ENCODE assay signal across 24 cellular contexts in genomic region chr3:136209921-136210320, GRCh38. TPM values are rescaled to one million over a fixed set of nuclear protein-coding genes. Genes with fewer than 3 reads are reported as not detected.
DNase-seq lines count a peak whose midpoint lies in the region; ATAC-seq and TF ChIP-seq lines count a peak whose summit lies in the region.
"Had no signal": no experiment of that assay in that cellular context is flagged by ENCODE, and none has a peak within 500 bp of the region (broad histone marks: within the 10 kb centered on the region; RNA-seq: fewer than 3 reads in every experiment).

No MANE protein-coding gene starts in this region.

- H3K9me3 ChIP-seq in BE2C: no peaks in the 10 kb centered on the region
- H3K9me3 ChIP-seq in CD8-positive, alpha-beta memory T cell (ENCODE audit: low read length): no peaks in the 10 kb centered on the region
- H3K9me3 ChIP-seq: Caco-2, thoracic aorta had no signal

- no peak for TF ChIP-seq CTCF in BE2C (IDR thresholded peaks at IDR 0.05; ENCODE audit: low read depth, low read length)
- TF ChIP-seq CTCF in dorsolateral prefrontal cortex (IDR thresholded peaks at IDR 0.05 in 54 of 56, conservative IDR thresholded peaks at IDR 0.05 in 2 of 56; ENCODE audit: low read depth in 1 of 56, partially characterized antibody in 56 of 56): no peak

- H3K27ac ChIP-seq in dorsolateral prefrontal cortex: no peak overlapping the region
- H3K27ac ChIP-seq in CD8-positive, alpha-beta memory T cell (ENCODE audit: low read depth, low read length): no peak overlapping the region
- H3K27ac ChIP-seq: thoracic aorta had no signal

- peaks cover 0 to 4% (median 0%) of the 10 kb centered on the region in 3 donors for H3K36me3 Mint-ChIP-seq in CD8-positive, alpha-beta memory T cell
- H3K36me3 Mint-ChIP-seq: stimulated activated effector memory CD8-positive, alpha-beta T cell treated with anti-CD3 and anti-CD28 coated beads, Interleukin-12 subunit alpha, Interleukin-12 subunit beta, amount 100 ng/mL, for 72 hours had no signal

- H3K36me3 ChIP-seq in BE2C: no peaks in the 10 kb centered on the region
- no peaks in the 10 kb centered on the region for H3K36me3 ChIP-seq in CD8-positive, alpha-beta memory T cell (ENCODE audit: insufficient read depth, low read length)
- H3K36me3 ChIP-seq: thoracic aorta had no signal

- DNase-seq in EH (ENCODE audit: low read depth): peak; percentile 76
- DNase-seq in M059J (ENCODE audit: low read depth): peak; percentile 81
- DNase-seq in astrocyte of the hippocampus (ENCODE audit: low read depth, low spot score): peak; percentile 70
- peak; percentile 46 for DNase-seq in renal cortical epithelial cell (ENCODE audit: low read depth)
- DNase-seq in stimulated activated naive CD8-positive, alpha-beta T cell treated with anti-CD3 and anti-CD28 coated beads, Interleukin-15, amount 100 ng/mL, for 72 hours: no peak
- DNase-seq in BE2C: no peak
- DNase-seq in dorsolateral prefrontal cortex: no peak
- DNase-seq in CD8-positive, alpha-beta memory T cell: no peak
- DNase-seq: activated CD8-positive, alpha-beta T cell treated with anti-CD3 and anti-CD28 coated beads for 36 hours; activated naive CD4-positive, alpha-beta T cell; activated T-cell treated with anti-CD3 and anti-CD28 coated beads, Interleukin-2, amount 50 U/mL, for 1 hour; amniotic stem cell; Caco-2; dermis blood vessel endothelial cell; immature natural killer cell; MM.1S; NCI-H1417 treated with DMSO at 0.1 percent for 48 hours; NCI-H2171; NCI-H524 treated with DMSO at 0.1 percent for 48 hours; RPMI8226; stimulated activated CD4-positive, alpha-beta T cell treated with anti-CD3 and anti-CD28 coated beads, Interleukin-2, amount 100 ng/mL, for 24 hours; T1000 had no signal

- no peaks in the 10 kb centered on the region for H3K4me1 ChIP-seq in BE2C
- H3K4me1 ChIP-seq in CD8-positive, alpha-beta memory T cell (ENCODE audit: insufficient read depth, low read length): no peaks in the 10 kb centered on the region
- H3K4me1 ChIP-seq: Caco-2 had no signal

- no peaks in the 10 kb centered on the region for H3K4me1 Mint-ChIP-seq in stimulated activated naive CD8-positive, alpha-beta T cell treated with anti-CD3 and anti-CD28 coated beads, Interleukin-15, amount 100 ng/mL, for 72 hours
- no peaks in the 10 kb centered on the region for H3K4me1 Mint-ChIP-seq in CD8-positive, alpha-beta memory T cell
- H3K4me1 Mint-ChIP-seq: immature natural killer cell; stimulated activated effector memory CD8-positive, alpha-beta T cell treated with anti-CD3 and anti-CD28 coated beads, Interleukin-12 subunit alpha, Interleukin-12 subunit beta, amount 100 ng/mL, for 72 hours had no signal

- CTCF ChIA-PET in CD8-positive, alpha-beta memory T cell (lab: Charles Lee): no interaction called here

- H3K4me3 ChIP-seq in BE2C (ENCODE audit: low read depth, low read length) (no peak overlapping the region), dorsolateral prefrontal cortex (no peak overlapping the region)
- no peak overlapping the region for H3K4me3 ChIP-seq in CD8-positive, alpha-beta memory T cell (ENCODE audit: low read length)
- H3K4me3 ChIP-seq: thoracic aorta had no signal

- POLR2A ChIA-PET in CD8-positive, alpha-beta memory T cell (lab: Charles Lee): no interaction called here

- intact Hi-C loops in dorsolateral prefrontal cortex (cut with DNase I): no loop called here

- ATAC-seq in stimulated activated naive CD8-positive, alpha-beta T cell treated with anti-CD3 and anti-CD28 coated beads, Interleukin-15, amount 100 ng/mL, for 72 hours: no peak
- ATAC-seq: activated CD8-positive, alpha-beta T cell treated with anti-CD3 and anti-CD28 coated beads for 36 hours; stimulated activated effector memory CD8-positive, alpha-beta T cell treated with anti-CD3 and anti-CD28 coated beads, Interleukin-12 subunit alpha, Interleukin-12 subunit beta, amount 100 ng/mL, for 72 hours had no signal

- H3K27ac Mint-ChIP-seq in stimulated activated naive CD8-positive, alpha-beta T cell treated with anti-CD3 and anti-CD28 coated beads, Interleukin-15, amount 100 ng/mL, for 72 hours: no peak overlapping the region
- H3K27ac Mint-ChIP-seq in CD8-positive, alpha-beta memory T cell: no peak overlapping the region
- H3K27ac Mint-ChIP-seq: activated CD8-positive, alpha-beta T cell treated with anti-CD3 and anti-CD28 coated beads for 36 hours; immature natural killer cell; stimulated activated effector memory CD8-positive, alpha-beta T cell treated with anti-CD3 and anti-CD28 coated beads, Interleukin-12 subunit alpha, Interleukin-12 subunit beta, amount 100 ng/mL, for 72 hours had no signal

- no peak overlapping the region for H3K4me3 Mint-ChIP-seq in stimulated activated naive CD8-positive, alpha-beta T cell treated with anti-CD3 and anti-CD28 coated beads, Interleukin-15, amount 100 ng/mL, for 72 hours
- no peak overlapping the region for H3K4me3 Mint-ChIP-seq in CD8-positive, alpha-beta memory T cell
- H3K4me3 Mint-ChIP-seq: activated CD8-positive, alpha-beta T cell treated with anti-CD3 and anti-CD28 coated beads for 36 hours; immature natural killer cell; stimulated activated effector memory CD8-positive, alpha-beta T cell treated with anti-CD3 and anti-CD28 coated beads, Interleukin-12 subunit alpha, Interleukin-12 subunit beta, amount 100 ng/mL, for 72 hours had no signal

- H3K9me3 Mint-ChIP-seq in stimulated activated naive CD8-positive, alpha-beta T cell treated with anti-CD3 and anti-CD28 coated beads, Interleukin-15, amount 100 ng/mL, for 72 hours: no peaks in the 10 kb centered on the region
- no peaks in the 10 kb centered on the region for H3K9me3 Mint-ChIP-seq in CD8-positive, alpha-beta memory T cell
- H3K9me3 Mint-ChIP-seq: activated CD8-positive, alpha-beta T cell treated with anti-CD3 and anti-CD28 coated beads for 36 hours; immature natural killer cell; stimulated activated effector memory CD8-positive, alpha-beta T cell treated with anti-CD3 and anti-CD28 coated beads, Interleukin-12 subunit alpha, Interleukin-12 subunit beta, amount 100 ng/mL, for 72 hours had no signal

- H3K27me3 ChIP-seq in BE2C (no peaks in the 10 kb centered on the region; the same call in 1 of the 2 replicates), dorsolateral prefrontal cortex (peaks cover 0 to 3% (median 0%) of the 10 kb centered on the region in 45 donors)
- H3K27me3 ChIP-seq in CD8-positive, alpha-beta memory T cell (ENCODE audit: insufficient read depth, low read length, poor library complexity, severe bottlenecking): no peaks in the 10 kb centered on the region

- H3K27me3 Mint-ChIP-seq in stimulated activated naive CD8-positive, alpha-beta T cell treated with anti-CD3 and anti-CD28 coated beads, Interleukin-15, amount 100 ng/mL, for 72 hours: peaks cover 21% of the 10 kb centered on the region
- H3K27me3 Mint-ChIP-seq in CD8-positive, alpha-beta memory T cell: peaks cover 9 to 47% of the 10 kb centered on the region in 2 donors

RNA-seq across cellular contexts. Expression of gene MSL2, which starts 13.8 kb away (rescaled TPM):
- total RNA-seq in M059J (2014; rRNA removed; shearing (Covaris generic)): 17.5 and 19.2 TPM in 2 replicates
- total RNA-seq in renal cortical epithelial cell (8.3 and 23.4 TPM in 2 replicates), dorsolateral prefrontal cortex (10 to 100 TPM; 30.4 to 70.4 (median 41.8) TPM)
- polyA plus RNA-seq in BE2C (2012; ENCODE audit: insufficient read depth, insufficient read length, low read depth): 25.0 TPM
- 10 to 100 TPM; 46.2 to 53.4 TPM for total RNA-seq in CD8-positive, alpha-beta memory T cell
- 33.6 TPM for polyA plus RNA-seq in CD8-positive, alpha-beta memory T cell

RNA-seq across cellular contexts. Expression of gene PCCB, which starts 40.2 kb away (rescaled TPM):
- 67.3 and 68.9 TPM in 2 replicates for total RNA-seq in M059J (2014; rRNA removed; shearing (Covaris generic))
- total RNA-seq in renal cortical epithelial cell (86.1 and 111 TPM in 2 replicates), dorsolateral prefrontal cortex (100 to 1,000 TPM in 2 of 120 experiments, 10 to 100 TPM in 118; 37.3 to 110 (median 59.5) TPM)
- polyA plus RNA-seq in BE2C (2012; ENCODE audit: insufficient read depth, insufficient read length, low read depth): 36.5 TPM
- total RNA-seq in CD8-positive, alpha-beta memory T cell: 10 to 100 TPM; 40.6 to 41.7 TPM
- polyA plus RNA-seq in CD8-positive, alpha-beta memory T cell: 33.0 TPM

Comparison
In these comparisons a context has a peak if more than half of its experiments do, and no peak if none do; other contexts are left out.
1. DNase-seq: peak in EH (single experiment), M059J (single experiment), astrocyte of the hippocampus (single experiment) and renal cortical epithelial cell (single experiment); none in stimulated activated naive CD8-positive, alpha-beta T cell treated with anti-CD3 and anti-CD28 coated beads, Interleukin-15, amount 100 ng/mL, for 72 hours (0 of 2), BE2C (single experiment), dorsolateral prefrontal cortex (0 of 10) and CD8-positive, alpha-beta memory T cell (0 of 5).